In genomic region chr5:107512029-107512428, GRCh38 we compare ENCODE assay signal across 1 cellular context.
TF ChIP-seq lines count a peak whose summit lies in the region.

No MANE protein-coding gene starts in this region.

TF ChIP-seq in GM23338, 12 proteins besides CTCF, POLR2A, EP300 and RAD21 (continued from another document):
- no peak for TF ChIP-seq ETS1 (IDR thresholded peaks at IDR 0.05)
- no peak for TF ChIP-seq JUNB (IDR thresholded peaks at IDR 0.05; ENCODE audit: unreplicated experiment)
- no peak for TF ChIP-seq EZH2 (IDR thresholded peaks at IDR 0.05; ENCODE audit: low read depth, unreplicated experiment)
